4 cellular contexts compared by ENCODE assay signal in genomic region chr11:119017377-119017776, GRCh38. TPM values are rescaled to one million over a fixed set of nuclear protein-coding genes. Genes with fewer than 3 reads are reported as not detected.
DNase-seq lines count a peak whose midpoint lies in the region; TF ChIP-seq lines count a peak whose summit lies in the region.
"Not testable (repeated sequence)": the region's sequence is repeated elsewhere in the genome, so short reads cannot be mapped to it uniquely, and the experiment has no call there.

No MANE protein-coding gene starts in this region.

- H3K27ac ChIP-seq in iPS-18a (ENCODE audit: low read length), result peak overlapping the region; percentile 91
- H3K27ac ChIP-seq in spleen, result peak overlapping the region; percentile 89 to 99 (median 98)

- 1 to 4% (median 2%) methylated on average over 10 of the region's 10 CpGs for WGBS in spleen, 5 donors

- TF ChIP-seq CTCF in HFF-Myc (IDR thresholded peaks at IDR 0.05; ENCODE audit: low read depth, low read length, missing control alignments); spleen (IDR thresholded peaks at IDR 0.05 in 8 of 11, conservative IDR thresholded peaks at IDR 0.05 in 3 of 11): not testable (repeated sequence)

- intact Hi-C loops in spleen (cut with DNase I; ENCODE audit: low total_unique reads), result not testable (repeated sequence)

- not testable (repeated sequence) for TF ChIP-seq POLR2A in spleen (IDR thresholded peaks at IDR 0.05)

- not testable (repeated sequence) for H3K9me3 ChIP-seq in adipocyte (ENCODE audit: control insufficient read depth, low read length); iPS-18a (ENCODE audit: control insufficient read depth, low read depth, low read length); spleen

- H3K4me1 ChIP-seq in adipocyte (ENCODE audit: control insufficient read depth, insufficient read depth, low read length) (peaks cover 28% of the 10 kb centered on the region), spleen (peaks cover 37 to 73% (median 56%) of the 10 kb centered on the region in 6 donors)
- H3K4me1 ChIP-seq in iPS-18a (ENCODE audit: control insufficient read depth, low read depth, low read length), result not testable (repeated sequence)

- H3K9ac ChIP-seq in adipocyte (ENCODE audit: low read length) (peak overlapping the region; percentile 96), iPS-18a (ENCODE audit: low read length) (peak overlapping the region; percentile 97)

- not testable (repeated sequence) for H3K27me3 ChIP-seq in adipocyte (replicated peaks; ENCODE audit: control insufficient read depth, insufficient read depth, low read length); iPS-18a (ENCODE audit: control insufficient read depth, insufficient read depth, low read length); spleen (replicated peaks in 1 of 7)

- H3K36me3 ChIP-seq in adipocyte (ENCODE audit: control insufficient read depth, insufficient read depth, low read length, severe bottlenecking), result peaks cover 46% of the 10 kb centered on the region
- H3K36me3 ChIP-seq in iPS-18a (ENCODE audit: control insufficient read depth, low read depth, low read length), result peaks cover 51% of the 10 kb centered on the region
- peaks cover 0 to 73% (median 53%) of the 10 kb centered on the region in 6 donors for H3K36me3 ChIP-seq in spleen

- H3K4me3 ChIP-seq in HFF-Myc (replicated peaks; ENCODE audit: low read depth, low read length) (peak overlapping the region; percentile 97), adipocyte (ENCODE audit: low read length) (peak overlapping the region; percentile 92), iPS-18a (ENCODE audit: low read length) (peak overlapping the region; percentile 89), spleen (peak overlapping the region; percentile 66 to 94 (median 89))

- DNase-seq in HFF-Myc (ENCODE audit: extremely low read depth, low read depth); adipocyte (ENCODE audit: low read depth): not testable (repeated sequence)
- peak; percentile 9 for DNase-seq in spleen

RNA-seq across cellular contexts. Expression of gene RPS25, which starts 0.8 kb away (rescaled TPM):
- total RNA-seq in spleen, result 1,000 to 10,000 TPM in 6 of 7 donors, 100 to 1,000 TPM in 1; 945 to 1,264 (median 1,141) TPM
- polyA plus RNA-seq in spleen, result 1,000 to 10,000 TPM; 4,407 to 5,214 (median 4,978) TPM

RNA-seq across cellular contexts. Expression of gene TRAPPC4, which starts 1.2 kb away (rescaled TPM):
- 10 to 100 TPM; 43.0 to 61.8 (median 54.4) TPM for total RNA-seq in spleen
- 10 to 100 TPM; 33.1 to 53.0 (median 47.6) TPM for polyA plus RNA-seq in spleen

RNA-seq across cellular contexts. Expression of gene SLC37A4, which starts 13.3 kb away (rescaled TPM):
- 10 to 100 TPM in 6 of 7 donors, 1 to 10 TPM in 1; 9.9 to 26.0 (median 15.9) TPM for total RNA-seq in spleen
- polyA plus RNA-seq in spleen, result 10 to 100 TPM in 2 of 3 donors, 1 to 10 TPM in 1; 8.2 to 12.6 (median 10.1) TPM

RNA-seq across cellular contexts. Expression of gene CENATAC, which starts 19.4 kb away (rescaled TPM):
- total RNA-seq in spleen, result 10 to 100 TPM; 39.2 to 86.2 (median 66.7) TPM
- polyA plus RNA-seq in spleen, result 10 to 100 TPM; 27.0 to 80.8 (median 44.1) TPM

RNA-seq across cellular contexts. Expression of gene HYOU1, which starts 39.6 kb away (rescaled TPM):
- total RNA-seq in spleen, result 100 to 1,000 TPM in 3 of 7 donors, 10 to 100 TPM in 4; 48.2 to 131 (median 80.8) TPM
- 10 to 100 TPM; 12.3 to 22.7 (median 15.5) TPM for polyA plus RNA-seq in spleen
